ENCODE assay signal across 2 cellular contexts in the genomic region with DNA sequence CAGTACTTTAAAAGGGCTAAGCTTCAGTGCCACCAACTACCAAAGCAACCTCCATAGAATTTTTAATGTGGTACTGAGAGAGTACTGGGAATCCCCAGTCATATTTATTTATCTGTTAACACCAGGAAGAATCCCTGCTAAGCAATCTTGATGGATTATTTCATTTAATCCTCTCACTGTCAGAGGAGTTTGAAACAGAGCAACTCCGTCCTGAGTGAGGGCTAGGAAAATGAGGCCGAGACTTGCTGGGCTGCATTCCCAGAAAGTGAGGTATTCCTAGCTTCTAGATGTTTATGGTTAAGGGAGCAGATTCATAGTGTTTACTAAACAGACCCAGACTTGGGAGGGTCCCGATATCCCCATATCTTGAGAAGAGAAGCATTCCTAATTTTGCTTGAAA.
TF ChIP-seq lines count a peak whose summit lies in the region.

No MANE protein-coding gene starts in this region.

TF ChIP-seq in IMR-90, 13 proteins besides CTCF, POLR2A, EP300 and RAD21:
- TF ChIP-seq CEBPB (IDR thresholded peaks at IDR 0.05; ENCODE audit: low read depth, low read length), result no peak
- no peak for TF ChIP-seq RCOR1 (IDR thresholded peaks at IDR 0.05; ENCODE audit: insufficient replicate concordance, low read length)
- no peak for TF ChIP-seq MAZ (IDR thresholded peaks at IDR 0.05; ENCODE audit: borderline replicate concordance, low read depth, low read length)
- TF ChIP-seq, protein P1, sequence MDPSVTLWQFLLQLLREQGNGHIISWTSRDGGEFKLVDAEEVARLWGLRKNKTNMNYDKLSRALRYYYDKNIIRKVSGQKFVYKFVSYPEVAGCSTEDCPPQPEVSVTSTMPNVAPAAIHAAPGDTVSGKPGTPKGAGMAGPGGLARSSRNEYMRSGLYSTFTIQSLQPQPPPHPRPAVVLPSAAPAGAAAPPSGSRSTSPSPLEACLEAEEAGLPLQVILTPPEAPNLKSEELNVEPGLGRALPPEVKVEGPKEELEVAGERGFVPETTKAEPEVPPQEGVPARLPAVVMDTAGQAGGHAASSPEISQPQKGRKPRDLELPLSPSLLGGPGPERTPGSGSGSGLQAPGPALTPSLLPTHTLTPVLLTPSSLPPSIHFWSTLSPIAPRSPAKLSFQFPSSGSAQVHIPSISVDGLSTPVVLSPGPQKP (IDR thresholded peaks at IDR 0.05; ENCODE audit: borderline replicate concordance, low read depth, low read length), result no peak
- no peak for TF ChIP-seq MAFK (IDR thresholded peaks at IDR 0.05; ENCODE audit: low read depth, low read length)
- TF ChIP-seq NFE2L2 (IDR thresholded peaks at IDR 0.05; ENCODE audit: low read depth, low read length), result no peak
- TF ChIP-seq SMC3 (IDR thresholded peaks at IDR 0.05; ENCODE audit: low read depth, low read length), result no peak
- TF ChIP-seq FOS (IDR thresholded peaks at IDR 0.05; ENCODE audit: low read depth, low read length), result no peak

TF ChIP-seq in HepG2, 621 proteins besides CTCF, POLR2A, EP300 and RAD21:
- TF ChIP-seq RARG (CRISPR knock-in tag; IDR thresholded peaks at IDR 0.05; ENCODE audit: low read depth) (no peak), ZNF839 (CRISPR knock-in tag; IDR thresholded peaks at IDR 0.05; ENCODE audit: borderline replicate concordance) (no peak), PHF21A (CRISPR knock-in tag; IDR thresholded peaks at IDR 0.05) (no peak), SPEN (CRISPR knock-in tag; IDR thresholded peaks at IDR 0.05; ENCODE audit: low read depth) (no peak), NR2F6 (IDR thresholded peaks at IDR 0.05) (no peak), NR2F6 (CRISPR knock-in tag; IDR thresholded peaks at IDR 0.05) (no peak), KLF9 (CRISPR knock-in tag; IDR thresholded peaks at IDR 0.05; ENCODE audit: low read depth) (no peak), ZSCAN22 (CRISPR knock-in tag; IDR thresholded peaks at IDR 0.05) (no peak), MIER2 (CRISPR knock-in tag; IDR thresholded peaks at IDR 0.05) (no peak), ZNF570 (CRISPR knock-in tag; IDR thresholded peaks at IDR 0.05; ENCODE audit: borderline replicate concordance) (no peak), PAWR (CRISPR knock-in tag; IDR thresholded peaks at IDR 0.05; ENCODE audit: borderline replicate concordance) (no peak), NFYC (CRISPR knock-in tag; IDR thresholded peaks at IDR 0.05) (no peak), NR2F1 (CRISPR knock-in tag; IDR thresholded peaks at IDR 0.05) (no peak), ZNF20 (CRISPR knock-in tag; IDR thresholded peaks at IDR 0.05) (no peak), SMAD3 (CRISPR knock-in tag; IDR thresholded peaks at IDR 0.05) (no peak), RFXAP (CRISPR knock-in tag; IDR thresholded peaks at IDR 0.05; ENCODE audit: borderline replicate concordance) (no peak)
- TF ChIP-seq, protein P2, sequence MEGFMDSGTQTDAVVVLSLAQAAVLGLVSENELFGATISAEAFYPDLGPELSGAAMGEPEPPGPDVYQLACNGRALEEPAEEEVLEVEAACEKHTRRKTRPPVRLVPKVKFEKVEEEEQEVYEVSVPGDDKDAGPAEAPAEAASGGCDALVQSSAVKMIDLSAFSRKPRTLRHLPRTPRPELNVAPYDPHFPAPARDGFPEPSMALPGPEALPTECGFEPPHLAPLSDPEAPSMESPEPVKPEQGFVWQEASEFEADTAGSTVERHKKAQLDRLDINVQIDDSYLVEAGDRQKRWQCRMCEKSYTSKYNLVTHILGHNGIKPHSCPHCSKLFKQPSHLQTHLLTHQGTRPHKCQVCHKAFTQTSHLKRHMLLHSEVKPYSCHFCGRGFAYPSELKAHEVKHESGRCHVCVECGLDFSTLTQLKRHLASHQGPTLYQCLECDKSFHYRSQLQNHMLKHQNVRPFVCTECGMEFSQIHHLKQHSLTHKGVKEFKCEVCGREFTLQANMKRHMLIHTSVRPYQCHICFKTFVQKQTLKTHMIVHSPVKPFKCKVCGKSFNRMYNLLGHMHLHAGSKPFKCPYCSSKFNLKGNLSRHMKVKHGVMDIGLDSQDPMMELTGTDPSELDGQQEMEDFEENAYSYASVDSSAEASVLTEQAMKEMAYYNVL (CRISPR knock-in tag; IDR thresholded peaks at IDR 0.05; ENCODE audit: borderline replicate concordance), result no peak
- TF ChIP-seq, protein P3, sequence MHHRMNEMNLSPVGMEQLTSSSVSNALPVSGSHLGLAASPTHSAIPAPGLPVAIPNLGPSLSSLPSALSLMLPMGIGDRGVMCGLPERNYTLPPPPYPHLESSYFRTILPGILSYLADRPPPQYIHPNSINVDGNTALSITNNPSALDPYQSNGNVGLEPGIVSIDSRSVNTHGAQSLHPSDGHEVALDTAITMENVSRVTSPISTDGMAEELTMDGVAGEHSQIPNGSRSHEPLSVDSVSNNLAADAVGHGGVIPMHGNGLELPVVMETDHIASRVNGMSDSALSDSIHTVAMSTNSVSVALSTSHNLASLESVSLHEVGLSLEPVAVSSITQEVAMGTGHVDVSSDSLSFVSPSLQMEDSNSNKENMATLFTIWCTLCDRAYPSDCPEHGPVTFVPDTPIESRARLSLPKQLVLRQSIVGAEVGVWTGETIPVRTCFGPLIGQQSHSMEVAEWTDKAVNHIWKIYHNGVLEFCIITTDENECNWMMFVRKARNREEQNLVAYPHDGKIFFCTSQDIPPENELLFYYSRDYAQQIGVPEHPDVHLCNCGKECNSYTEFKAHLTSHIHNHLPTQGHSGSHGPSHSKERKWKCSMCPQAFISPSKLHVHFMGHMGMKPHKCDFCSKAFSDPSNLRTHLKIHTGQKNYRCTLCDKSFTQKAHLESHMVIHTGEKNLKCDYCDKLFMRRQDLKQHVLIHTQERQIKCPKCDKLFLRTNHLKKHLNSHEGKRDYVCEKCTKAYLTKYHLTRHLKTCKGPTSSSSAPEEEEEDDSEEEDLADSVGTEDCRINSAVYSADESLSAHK (CRISPR knock-in tag; IDR thresholded peaks at IDR 0.05; ENCODE audit: borderline replicate concordance), result no peak
- TF ChIP-seq, protein P4, sequence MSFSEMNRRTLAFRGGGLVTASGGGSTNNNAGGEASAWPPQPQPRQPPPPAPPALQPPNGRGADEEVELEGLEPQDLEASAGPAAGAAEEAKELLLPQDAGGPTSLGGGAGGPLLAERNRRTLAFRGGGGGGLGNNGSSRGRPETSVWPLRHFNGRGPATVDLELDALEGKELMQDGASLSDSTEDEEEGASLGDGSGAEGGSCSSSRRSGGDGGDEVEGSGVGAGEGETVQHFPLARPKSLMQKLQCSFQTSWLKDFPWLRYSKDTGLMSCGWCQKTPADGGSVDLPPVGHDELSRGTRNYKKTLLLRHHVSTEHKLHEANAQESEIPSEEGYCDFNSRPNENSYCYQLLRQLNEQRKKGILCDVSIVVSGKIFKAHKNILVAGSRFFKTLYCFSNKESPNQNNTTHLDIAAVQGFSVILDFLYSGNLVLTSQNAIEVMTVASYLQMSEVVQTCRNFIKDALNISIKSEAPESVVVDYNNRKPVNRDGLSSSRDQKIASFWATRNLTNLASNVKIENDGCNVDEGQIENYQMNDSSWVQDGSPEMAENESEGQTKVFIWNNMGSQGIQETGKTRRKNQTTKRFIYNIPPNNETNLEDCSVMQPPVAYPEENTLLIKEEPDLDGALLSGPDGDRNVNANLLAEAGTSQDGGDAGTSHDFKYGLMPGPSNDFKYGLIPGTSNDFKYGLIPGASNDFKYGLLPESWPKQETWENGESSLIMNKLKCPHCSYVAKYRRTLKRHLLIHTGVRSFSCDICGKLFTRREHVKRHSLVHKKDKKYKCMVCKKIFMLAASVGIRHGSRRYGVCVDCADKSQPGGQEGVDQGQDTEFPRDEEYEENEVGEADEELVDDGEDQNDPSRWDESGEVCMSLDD (CRISPR knock-in tag; IDR thresholded peaks at IDR 0.05; ENCODE audit: borderline replicate concordance), result no peak
- TF ChIP-seq, protein P5, sequence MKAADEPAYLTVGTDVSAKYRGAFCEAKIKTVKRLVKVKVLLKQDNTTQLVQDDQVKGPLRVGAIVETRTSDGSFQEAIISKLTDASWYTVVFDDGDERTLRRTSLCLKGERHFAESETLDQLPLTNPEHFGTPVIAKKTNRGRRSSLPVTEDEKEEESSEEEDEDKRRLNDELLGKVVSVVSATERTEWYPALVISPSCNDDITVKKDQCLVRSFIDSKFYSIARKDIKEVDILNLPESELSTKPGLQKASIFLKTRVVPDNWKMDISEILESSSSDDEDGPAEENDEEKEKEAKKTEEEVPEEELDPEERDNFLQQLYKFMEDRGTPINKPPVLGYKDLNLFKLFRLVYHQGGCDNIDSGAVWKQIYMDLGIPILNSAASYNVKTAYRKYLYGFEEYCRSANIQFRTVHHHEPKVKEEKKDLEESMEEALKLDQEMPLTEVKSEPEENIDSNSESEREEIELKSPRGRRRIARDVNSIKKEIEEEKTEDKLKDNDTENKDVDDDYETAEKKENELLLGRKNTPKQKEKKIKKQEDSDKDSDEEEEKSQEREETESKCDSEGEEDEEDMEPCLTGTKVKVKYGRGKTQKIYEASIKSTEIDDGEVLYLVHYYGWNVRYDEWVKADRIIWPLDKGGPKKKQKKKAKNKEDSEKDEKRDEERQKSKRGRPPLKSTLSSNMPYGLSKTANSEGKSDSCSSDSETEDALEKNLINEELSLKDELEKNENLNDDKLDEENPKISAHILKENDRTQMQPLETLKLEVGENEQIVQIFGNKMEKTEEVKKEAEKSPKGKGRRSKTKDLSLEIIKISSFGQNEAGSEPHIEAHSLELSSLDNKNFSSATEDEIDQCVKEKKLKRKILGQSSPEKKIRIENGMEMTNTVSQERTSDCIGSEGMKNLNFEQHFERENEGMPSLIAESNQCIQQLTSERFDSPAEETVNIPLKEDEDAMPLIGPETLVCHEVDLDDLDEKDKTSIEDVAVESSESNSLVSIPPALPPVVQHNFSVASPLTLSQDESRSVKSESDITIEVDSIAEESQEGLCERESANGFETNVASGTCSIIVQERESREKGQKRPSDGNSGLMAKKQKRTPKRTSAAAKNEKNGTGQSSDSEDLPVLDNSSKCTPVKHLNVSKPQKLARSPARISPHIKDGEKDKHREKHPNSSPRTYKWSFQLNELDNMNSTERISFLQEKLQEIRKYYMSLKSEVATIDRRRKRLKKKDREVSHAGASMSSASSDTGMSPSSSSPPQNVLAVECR (CRISPR knock-in tag; IDR thresholded peaks at IDR 0.05; ENCODE audit: borderline replicate concordance), result no peak
